ENCODE assay signal across 17 cellular contexts in genomic region chr6:16145038-16145437, GRCh38.
"Had no signal": no experiment of that assay in that cellular context is flagged by ENCODE, and none has a peak within 500 bp of the region (broad histone marks: within the 10 kb centered on the region; RNA-seq: fewer than 3 reads in every experiment).

No MANE protein-coding gene starts in this region.

- H3K9me3 Mint-ChIP-seq: dendritic cell treated with granulocyte-macrophage colony-stimulating factor and Interleukin-4, amounts not matched to agents 40 ng/mL and 50 ng/mL, for 4 days; stimulated activated naive CD8-positive, alpha-beta T cell treated with anti-CD3 and anti-CD28 coated beads, Interleukin-15, Interleukin-2, amounts not matched to agents 100 ng/mL and 50 ng/mL, for 24 hours had no signal

- H3K4me3 ChIP-seq: heart right ventricle, right atrium auricular region, smooth muscle cell, testis, tibial nerve had no signal

- H3K4me3 Mint-ChIP-seq: dendritic cell treated with granulocyte-macrophage colony-stimulating factor and Interleukin-4, amounts not matched to agents 40 ng/mL and 50 ng/mL, for 4 days; endodermal cell; naive thymus-derived CD8-positive, alpha-beta T cell; stimulated activated naive CD8-positive, alpha-beta T cell treated with anti-CD3 and anti-CD28 coated beads, Interleukin-15, Interleukin-2, amounts not matched to agents 100 ng/mL and 50 ng/mL, for 24 hours had no signal

- H3K27ac Mint-ChIP-seq: dendritic cell treated with granulocyte-macrophage colony-stimulating factor and Interleukin-4, amounts not matched to agents 40 ng/mL and 50 ng/mL, for 4 days; endodermal cell; stimulated activated naive CD8-positive, alpha-beta T cell treated with anti-CD3 and anti-CD28 coated beads, Interleukin-15, Interleukin-2, amounts not matched to agents 100 ng/mL and 50 ng/mL, for 24 hours had no signal

- H3K9me3 ChIP-seq: heart right ventricle, right atrium auricular region, testis, tibial nerve had no signal

- DNase-seq: cerebellar nuclear complex; endodermal cell; erythroblast; foreskin melanocyte; heart right ventricle; kidney glomerular epithelial cell; mammary epithelial cell; naive thymus-derived CD8-positive, alpha-beta T cell; stimulated activated CD4-positive, alpha-beta T cell treated with anti-CD3 and anti-CD28 coated beads, Interleukin-2, amount 100 ng/mL, for 48 hours; testis had no signal

- H3K4me1 ChIP-seq: testis had no signal

- FAIRE-seq: colon, endothelial cell of umbilical vein had no signal

- H3K4me2 ChIP-seq: smooth muscle cell had no signal

- ATAC-seq: heart right ventricle; naive thymus-derived CD8-positive, alpha-beta T cell had no signal

- H3K27ac ChIP-seq: heart right ventricle, right atrium auricular region, testis, tibial nerve had no signal

- H3K27me3 ChIP-seq: heart right ventricle, right atrium auricular region, testis, tibial nerve had no signal

- H3K27me3 Mint-ChIP-seq: dendritic cell treated with granulocyte-macrophage colony-stimulating factor and Interleukin-4, amounts not matched to agents 40 ng/mL and 50 ng/mL, for 4 days; naive thymus-derived CD8-positive, alpha-beta T cell; stimulated activated naive CD8-positive, alpha-beta T cell treated with anti-CD3 and anti-CD28 coated beads, Interleukin-15, Interleukin-2, amounts not matched to agents 100 ng/mL and 50 ng/mL, for 24 hours had no signal
